In the genomic region with DNA sequence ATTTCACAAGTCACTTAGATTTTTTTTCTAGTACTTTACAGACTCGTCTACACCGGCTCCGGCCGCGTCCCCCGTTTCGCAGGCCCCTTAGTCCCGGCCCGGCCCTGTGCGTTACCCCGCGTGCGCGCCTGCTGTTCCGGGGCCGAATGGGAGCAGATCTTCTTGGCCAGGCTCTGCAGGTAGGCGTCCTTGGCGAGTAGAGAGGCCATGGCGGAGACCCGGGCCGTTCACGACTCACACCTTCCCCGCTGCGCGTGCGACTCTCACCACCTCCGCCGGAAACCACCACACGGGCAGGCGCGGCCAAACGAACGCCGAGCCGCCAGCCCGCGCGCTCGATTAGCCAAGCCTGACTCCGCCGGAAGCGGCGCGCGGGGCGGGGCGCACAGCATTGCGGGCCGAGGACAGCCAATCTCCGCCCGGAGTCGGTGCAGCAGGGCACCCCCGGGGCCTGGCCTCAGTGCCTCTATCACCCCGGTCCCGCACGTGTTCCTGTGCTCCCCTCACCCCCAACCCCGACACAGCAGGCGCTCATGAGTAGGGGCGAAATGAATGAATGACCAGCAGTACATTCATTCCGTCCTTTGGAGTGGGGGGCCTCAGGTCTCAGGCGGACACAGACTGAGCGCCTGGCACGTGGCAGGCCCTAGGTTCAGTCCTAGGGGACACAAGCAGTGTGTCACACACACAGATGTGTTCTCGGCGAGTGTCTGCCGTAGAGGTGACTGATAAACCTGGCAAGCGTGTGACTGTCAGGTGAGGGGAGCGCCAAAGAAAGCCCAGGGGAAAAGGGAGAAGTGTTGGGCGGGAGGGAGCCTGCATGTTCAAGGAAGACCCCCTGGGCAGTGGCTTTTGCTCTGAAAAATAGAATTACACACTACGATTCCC, we compare ENCODE assay signal across 8 cellular contexts. TPM values are rescaled to one million over a fixed set of nuclear protein-coding genes. Genes with fewer than 3 reads are reported as not detected.
DNase-seq lines count a peak whose midpoint lies in the region; ATAC-seq and TF ChIP-seq lines count a peak whose summit lies in the region.

A gene (minus strand): TSS at position 265 of the 888 bp plus-strand sequence. CDS start 56 bp downstream, at position 209.

- no peak within 1 kb of the TSS for H2BK120ac ChIP-seq in IMR-90 (ENCODE audit: low read depth, low read length)

- H3K9me3 Mint-ChIP-seq in mesothelial cell of epicardium: no peaks in the 10 kb centered on the region

- no TSS peak for BruUV-seq in IMR-90 (replicated peaks; lab: Mats Ljungman, UMichigan)

- H2AK5ac ChIP-seq in IMR-90 (ENCODE audit: low read depth, low read length): peak within 1 kb of the TSS; percentile 97

- H3K9me3 ChIP-seq in IMR-90 (ENCODE audit: control insufficient read depth, insufficient read depth, low read length): no peaks in the 10 kb centered on the region
- no peaks in the 10 kb centered on the region for H3K9me3 ChIP-seq in OCI-LY3 (ENCODE audit: insufficient read depth, low read length)

- peak within 1 kb of the TSS; percentile 95 for H2AK9ac ChIP-seq in IMR-90 (replicated peaks; ENCODE audit: low read depth, low read length, poor library complexity)

- H3K27ac ChIP-seq in IMR-90 (ENCODE audit: insufficient read depth, low read length) (peak within 1 kb of the TSS; percentile 81), OCI-LY3 (ENCODE audit: low read length) (peak within 1 kb of the TSS; percentile 69)

- peak within 1 kb of the TSS; percentile 95 for H2AFZ ChIP-seq in IMR-90 (replicated peaks; ENCODE audit: low read length, poor library complexity)
- peak within 1 kb of the TSS; percentile 71; the same call in 1 of the 2 replicates for H2AFZ ChIP-seq in OCI-LY3 (ENCODE audit: low read depth, low read length)

- H3K4me2 ChIP-seq in IMR-90 (ENCODE audit: low read depth, low read length) (peak within 1 kb of the TSS; percentile 95), OCI-LY3 (ENCODE audit: low read length) (peak within 1 kb of the TSS; percentile 84)

- dilution Hi-C loops in IMR-90 (cut with HindIII; ENCODE audit: low sequenced_read_pairs, unreplicated experiment): no loop called here

- peak within 1 kb of the TSS; percentile 93 for H3K27ac Mint-ChIP-seq in mesothelial cell of epicardium

- peak within 1 kb of the TSS; percentile 98 to 100 for H4K8ac ChIP-seq in IMR-90 (ENCODE audit: low read depth in 2 of 2, low read length in 2 of 2)

- H3K4me1 ChIP-seq in IMR-90 (ENCODE audit: control insufficient read depth, insufficient read depth, low read length) (no peaks in the 10 kb centered on the region), OCI-LY3 (ENCODE audit: low read length) (peaks cover 15% of the 10 kb centered on the region)

- ATAC-seq in GM21529 (IDR thresholded peaks at IDR 0.05; ENCODE audit: unreplicated experiment) (peak; percentile 82), IMR-90 (ENCODE audit: low read depth) (peak; percentile 98)

- peaks cover 10% of the 10 kb centered on the region; the same call in 1 of the 2 replicates for H3K9me1 ChIP-seq in IMR-90 (ENCODE audit: insufficient read depth, low read length)

- H3K4me3 ChIP-seq in IMR-90 (ENCODE audit: insufficient read depth, low read depth, low read length): peak within 1 kb of the TSS; percentile 88
- peak within 1 kb of the TSS; percentile 96 for H3K4me3 ChIP-seq in OCI-LY3 (ENCODE audit: low read length)

- WGBS in IMR-90 (ENCODE audit: extremely low coverage in 2 of 2, insufficient read length in 1 of 2), 2 experiments: 1% methylated on average over 35 of the region's 70 CpGs; no CpG with 5 or more reads in 1 of the 2 experiments

- in situ Hi-C loops in IMR-90 (cut with MboI; ENCODE audit: low sequenced_read_pairs) (no loop called here), endometrial microvascular endothelial cells (cut with HindIII; ENCODE audit: inconsistent ontology term, low pct_unique_long_range_greater_than_20kb, low sequenced_read_pairs) (no loop called here)

- intact Hi-C loops in IMR-90 (cut with micrococcal nuclease): no loop called here

- H2BK15ac ChIP-seq in IMR-90 (ENCODE audit: low read depth, low read length): no peak within 1 kb of the TSS

- H3K56ac ChIP-seq in IMR-90 (ENCODE audit: extremely low read depth, insufficient read depth, low read length): peak within 1 kb of the TSS; percentile 13; the same call in 1 of the 2 replicates

- peak within 1 kb of the TSS; percentile 67 for H4K5ac ChIP-seq in IMR-90 (ENCODE audit: low read depth, low read length)

- DNase-seq in DMS 273 (lab: John Stamatoyannopoulos, UW; ENCODE audit: unreplicated experiment) (peak; percentile 97), IMR-90 (peak; percentile 81), mesothelial cell of epicardium (ENCODE audit: low spot score in 2 of 2, unreplicated experiment in 2 of 2) (peak; percentile 75 to 87)
- peak; percentile 94 for DNase-seq in activated CD8-positive, alpha-beta memory T cell treated with anti-CD3 and anti-CD28 coated beads, Interleukin-2, amount 50 U/mL, for 4 hours
- peak; percentile 87 for DNase-seq in stimulated activated CD8-positive, alpha-beta memory T cell treated with anti-CD3 and anti-CD28 coated beads, Interleukin-15, amount 100 ng/mL, for 24 hours (ENCODE audit: low read depth)

- CTCF ChIA-PET in IMR-90 (lab: Yijun Ruan, JAX): no interaction called here

- peaks cover 17 to 34% of the 10 kb centered on the region in 2 experiments for H3K79me1 ChIP-seq in IMR-90 (ENCODE audit: low read depth in 1 of 2, low read length in 2 of 2)

- peak within 1 kb of the TSS; percentile 92 for H3K4me3 Mint-ChIP-seq in mesothelial cell of epicardium

- POLR2A ChIA-PET in IMR-90 (lab: Charles Lee; ENCODE audit: unreplicated experiment): interaction anchor here (0.6 kb wide), 1 partner anchor 11 kb away, joined by 3 read pairs; no protein-coding TSS in a partner anchor

- H3K9ac ChIP-seq in IMR-90 (ENCODE audit: low read depth, low read length) (peak within 1 kb of the TSS; percentile 82), OCI-LY3 (ENCODE audit: low read length) (peak within 1 kb of the TSS; percentile 89)

- H4K91ac ChIP-seq in IMR-90 (ENCODE audit: insufficient read depth, low read depth, low read length): peak within 1 kb of the TSS; percentile 64

- H3K27me3 Mint-ChIP-seq in mesothelial cell of epicardium (ENCODE audit: low read depth): no peaks in the 10 kb centered on the region

- no peaks in the 10 kb centered on the region for H4K20me1 ChIP-seq in IMR-90 (ENCODE audit: insufficient read depth, low read length)
- peaks cover under 1% of the 10 kb centered on the region; the same call in 1 of the 2 replicates for H4K20me1 ChIP-seq in OCI-LY3 (ENCODE audit: insufficient read depth, low read length)

- peak within 1 kb of the TSS; percentile 38 for H2BK5ac ChIP-seq in IMR-90 (ENCODE audit: low read depth, low read length, poor library complexity, severe bottlenecking)

- peak within 1 kb of the TSS; percentile 85 for H3K14ac ChIP-seq in IMR-90 (replicated peaks; ENCODE audit: low read depth, low read length)

- H3K18ac ChIP-seq in IMR-90 (ENCODE audit: low read depth, low read length): no peak within 1 kb of the TSS

- TF ChIP-seq POLR2A in IMR-90 (IDR thresholded peaks at IDR 0.05; ENCODE audit: low read depth, low read length): 0 out of 2 replicates have a peak, but pooled peaks have one; percentile 38

- H3K36me3 ChIP-seq in IMR-90 (ENCODE audit: control insufficient read depth, insufficient read depth, low read length): peaks cover 50% of the 10 kb centered on the region
- peaks cover 46% of the 10 kb centered on the region for H3K36me3 ChIP-seq in OCI-LY3 (replicated peaks; ENCODE audit: low read depth, low read length)

- TF ChIP-seq CTCF in IMR-90 (conservative IDR thresholded peaks at IDR 0.05; ENCODE audit: low read depth, low read length): no peak
- no peak for TF ChIP-seq CTCF in OCI-LY3 (IDR thresholded peaks at IDR 0.05; ENCODE audit: low read depth, low read length)
- TF ChIP-seq CTCF in mesothelial cell of epicardium (IDR thresholded peaks at IDR 0.05; ENCODE audit: unreplicated experiment): no peak

- H3K4ac ChIP-seq in IMR-90 (ENCODE audit: low read depth, low read length): peak within 1 kb of the TSS; percentile 87

- peaks cover 30% of the 10 kb centered on the region for H3K79me2 ChIP-seq in OCI-LY3 (ENCODE audit: low read length)

- H3K36me3 Mint-ChIP-seq in mesothelial cell of epicardium: peaks cover 17% of the 10 kb centered on the region

- TF ChIP-seq RAD21 in IMR-90 (IDR thresholded peaks at IDR 0.05; ENCODE audit: low read length): no peak

- no peaks in the 10 kb centered on the region for H3K27me3 ChIP-seq in IMR-90 (ENCODE audit: control insufficient read depth, insufficient read depth, low read length)
- H3K27me3 ChIP-seq in OCI-LY3 (ENCODE audit: low read depth, low read length): no peaks in the 10 kb centered on the region

- peaks cover 6% of the 10 kb centered on the region for H3K4me1 Mint-ChIP-seq in mesothelial cell of epicardium

- no peak within 1 kb of the TSS for H2BK20ac ChIP-seq in IMR-90 (ENCODE audit: low read depth, low read length)

- peak within 1 kb of the TSS; percentile 83 for H3K23ac ChIP-seq in IMR-90 (ENCODE audit: low read depth, low read length)

TF ChIP-seq in IMR-90, 13 proteins besides CTCF, POLR2A, EP300 and RAD21 (continues in another document):
- TF ChIP-seq MAFK (IDR thresholded peaks at IDR 0.05; ENCODE audit: low read depth, low read length): no peak
- TF ChIP-seq BHLHE40 (IDR thresholded peaks at IDR 0.05; ENCODE audit: low read depth, low read length): peak; percentile 100
- TF ChIP-seq RCOR1 (IDR thresholded peaks at IDR 0.05; ENCODE audit: insufficient replicate concordance, low read length): no peak
- no peak for TF ChIP-seq FOS (IDR thresholded peaks at IDR 0.05; ENCODE audit: low read depth, low read length)
- no peak for TF ChIP-seq RFX5 (IDR thresholded peaks at IDR 0.05; ENCODE audit: low read depth, low read length)
- TF ChIP-seq MXI1 (IDR thresholded peaks at IDR 0.05; ENCODE audit: borderline replicate concordance, low read depth, low read length): peak; percentile 86
- TF ChIP-seq MAZ (IDR thresholded peaks at IDR 0.05; ENCODE audit: borderline replicate concordance, low read depth, low read length): peak; percentile 97
- TF ChIP-seq, protein P1, sequence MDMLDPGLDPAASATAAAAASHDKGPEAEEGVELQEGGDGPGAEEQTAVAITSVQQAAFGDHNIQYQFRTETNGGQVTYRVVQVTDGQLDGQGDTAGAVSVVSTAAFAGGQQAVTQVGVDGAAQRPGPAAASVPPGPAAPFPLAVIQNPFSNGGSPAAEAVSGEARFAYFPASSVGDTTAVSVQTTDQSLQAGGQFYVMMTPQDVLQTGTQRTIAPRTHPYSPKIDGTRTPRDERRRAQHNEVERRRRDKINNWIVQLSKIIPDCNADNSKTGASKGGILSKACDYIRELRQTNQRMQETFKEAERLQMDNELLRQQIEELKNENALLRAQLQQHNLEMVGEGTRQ (IDR thresholded peaks at IDR 0.05; ENCODE audit: low read depth, low read length): 0 out of 2 replicates have a peak, but pooled peaks have one; percentile 17
- no peak for TF ChIP-seq CEBPB (IDR thresholded peaks at IDR 0.05; ENCODE audit: low read depth, low read length)

RNA-seq across cellular contexts. Expression of the gene that starts here (rescaled TPM):
- total RNA-seq in IMR-90 (2012; rRNA removed): 6.1 and 6.4 TPM in 2 replicates
- 12.8 and 17.2 TPM in 2 replicates for polyA plus RNA-seq in IMR-90 (2012; rRNA removed)
- polyA plus RNA-seq in IMR-90 (2012; cell fraction: cytosol; rRNA removed): 19.9 and 27.7 TPM in 2 replicates
- 29.2 and 41.2 TPM in 2 replicates for polyA plus RNA-seq in IMR-90 (2012; cell fraction: nucleus; rRNA removed; ENCODE audit: low replicate concordance)
- 24.1 TPM for total RNA-seq in endometrial microvascular endothelial cells (ENCODE audit: inconsistent ontology term)
- 22.8 to 25.6 TPM (median 24.9 TPM) in 3 replicates for total RNA-seq in mesothelial cell of epicardium

Comparison
In these comparisons a context has a peak if more than half of its experiments do, and no peak if none do; other contexts are left out.
1. Peak in every context shown above with its lines: DNase-seq, ATAC-seq, H3K4me3 ChIP-seq and H3K27ac ChIP-seq.